Comparison of ENCODE assay signal across 8 cellular contexts in the genomic region with DNA sequence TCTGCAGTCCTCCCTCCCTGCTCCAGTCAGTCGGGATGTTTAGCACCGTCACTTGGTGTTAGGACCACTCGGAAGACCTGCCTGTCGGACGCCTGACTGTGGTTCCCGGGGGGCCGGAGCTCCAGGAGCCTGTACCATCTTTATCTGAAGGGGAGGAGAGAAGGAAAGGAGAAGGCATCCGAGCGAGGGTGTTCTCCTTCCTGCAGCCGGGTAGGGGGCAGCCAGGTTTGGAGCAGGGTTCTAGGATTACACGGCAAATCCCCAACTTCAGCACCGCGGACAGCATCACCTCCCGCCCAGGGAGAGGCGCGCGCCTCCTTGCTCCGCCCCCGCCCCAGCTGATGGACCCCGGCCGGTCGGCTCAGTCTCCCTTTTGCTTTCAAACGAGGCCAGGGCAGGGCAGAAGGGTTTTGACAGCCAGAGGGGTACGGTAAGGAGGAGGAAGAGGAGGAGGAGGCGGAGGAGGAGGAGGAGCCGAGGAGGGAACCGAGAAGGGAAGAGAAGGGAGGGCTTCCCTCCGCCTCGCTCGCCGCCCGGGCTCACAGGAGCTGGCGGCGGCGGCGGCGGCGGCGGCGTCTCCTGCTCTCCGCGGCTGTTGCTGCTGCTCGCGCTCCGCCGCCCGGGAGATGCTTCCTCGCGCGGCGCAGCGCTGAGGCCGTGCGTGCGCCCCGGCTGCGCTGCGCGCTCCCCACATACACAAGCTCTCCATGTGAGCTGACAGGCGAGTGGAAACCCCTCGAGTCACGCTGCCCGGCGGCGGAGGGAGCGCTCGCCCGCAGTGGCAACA. TPM values are rescaled to one million over a fixed set of nuclear protein-coding genes. Genes with fewer than 3 reads are reported as not detected.
DNase-seq lines count a peak whose midpoint lies in the region; ATAC-seq and TF ChIP-seq lines count a peak whose summit lies in the region.

No MANE protein-coding gene starts in this region.

- H3K36me3 Mint-ChIP-seq in activated CD8-positive, alpha-beta T cell treated with anti-CD3 and anti-CD28 coated beads for 36 hours (ENCODE audit: low read depth), result no peaks in the 10 kb centered on the region

- H3K4me3 ChIP-seq in fibroblast of mammary gland (ENCODE audit: control insufficient read depth, low read depth, low read length) (peak overlapping the region; percentile 34), muscle layer of colon (ENCODE audit: low read depth in 1 of 2, low read length in 2 of 2) (peak overlapping the region; percentile 38 to 41), thoracic aorta (peak overlapping the region; percentile 68)

- H3K27ac ChIP-seq in muscle layer of colon (ENCODE audit: low read depth, low read length) (no peak overlapping the region), thoracic aorta (no peak overlapping the region)

- intact Hi-C loops in activated CD8-positive, alpha-beta T cell treated with anti-CD3 and anti-CD28 coated beads for 36 hours (cut with micrococcal nuclease), result no loop called here

- CTCF ChIA-PET in activated CD8-positive, alpha-beta T cell treated with anti-CD3 and anti-CD28 coated beads for 36 hours (lab: Charles Lee), result no interaction called here

- H3K9me3 ChIP-seq in muscle layer of colon (ENCODE audit: low read length), result no peaks in the 10 kb centered on the region
- no peaks in the 10 kb centered on the region for H3K9me3 ChIP-seq in thoracic aorta

- POLR2A ChIA-PET in activated CD8-positive, alpha-beta T cell treated with anti-CD3 and anti-CD28 coated beads for 36 hours (lab: Charles Lee), result no interaction called here

- peaks cover 7% of the 10 kb centered on the region for H3K4me1 Mint-ChIP-seq in activated CD8-positive, alpha-beta T cell treated with anti-CD3 and anti-CD28 coated beads for 36 hours (ENCODE audit: low read depth)

- H3K27me3 ChIP-seq in muscle layer of colon (ENCODE audit: control insufficient read depth in 1 of 2, insufficient read depth in 2 of 2, low read length in 2 of 2) (peaks cover 16 to 17% of the 10 kb centered on the region in 2 donors), thoracic aorta (replicated peaks; ENCODE audit: insufficient read depth) (no peaks in the 10 kb centered on the region)

- DNase-seq in SKM-1 treated with dmso at 0.1 percent for 144 hours (lab: John Stamatoyannopoulos, UW; ENCODE audit: unreplicated experiment) (peak; percentile 42), SKM-1 (lab: John Stamatoyannopoulos, UW; ENCODE audit: unreplicated experiment) (no peak), NCI-H1105 (lab: John Stamatoyannopoulos, UW) (peak; percentile 77), fibroblast of mammary gland (ENCODE audit: low read depth) (peak; percentile 23), thoracic aorta (ENCODE audit: low spot score) (no peak)
- peak; percentile 51 for DNase-seq in activated CD8-positive, alpha-beta T cell treated with anti-CD3 and anti-CD28 coated beads for 36 hours

- peaks cover 5% of the 10 kb centered on the region for H3K9me3 Mint-ChIP-seq in activated CD8-positive, alpha-beta T cell treated with anti-CD3 and anti-CD28 coated beads for 36 hours

- peak overlapping the region; percentile 50 for H3K4me3 Mint-ChIP-seq in activated CD8-positive, alpha-beta T cell treated with anti-CD3 and anti-CD28 coated beads for 36 hours

- H3K4me1 ChIP-seq in muscle layer of colon (ENCODE audit: insufficient read depth, low read length) (peaks cover 12% of the 10 kb centered on the region), thoracic aorta (ENCODE audit: control insufficient read depth in 1 of 2, low read depth in 2 of 2) (peaks cover 7 to 12% of the 10 kb centered on the region in 2 donors)

- no peaks in the 10 kb centered on the region for H3K36me3 ChIP-seq in muscle layer of colon (ENCODE audit: insufficient read depth, low read length)
- H3K36me3 ChIP-seq in thoracic aorta, result no peaks in the 10 kb centered on the region

- no peak overlapping the region for H3K9ac ChIP-seq in muscle layer of colon (ENCODE audit: low read length)

- no peak for TF ChIP-seq CTCF in activated CD8-positive, alpha-beta T cell treated with anti-CD3 and anti-CD28 coated beads for 36 hours (IDR thresholded peaks at IDR 0.05)
- TF ChIP-seq CTCF in fibroblast of mammary gland (conservative IDR thresholded peaks at IDR 0.05; ENCODE audit: control insufficient read depth, insufficient read depth, low read depth, low read length), result no peak
- no peak for TF ChIP-seq CTCF in thoracic aorta (IDR thresholded peaks at IDR 0.05)

- peak; percentile 61 for ATAC-seq in activated CD8-positive, alpha-beta T cell treated with anti-CD3 and anti-CD28 coated beads for 36 hours
- ATAC-seq in thoracic aorta (ENCODE audit: insufficient number of reproducible peaks, low FRiP score, low read depth) (peak; percentile 43), GM21515 (IDR thresholded peaks at IDR 0.05; ENCODE audit: unreplicated experiment) (no peak)

- peaks cover 32% of the 10 kb centered on the region for H3K27me3 Mint-ChIP-seq in activated CD8-positive, alpha-beta T cell treated with anti-CD3 and anti-CD28 coated beads for 36 hours

- H3K27ac Mint-ChIP-seq in activated CD8-positive, alpha-beta T cell treated with anti-CD3 and anti-CD28 coated beads for 36 hours, result no peak overlapping the region

RNA-seq across cellular contexts. Expression of a gene that starts 0.7 kb away (rescaled TPM):
- total RNA-seq in activated CD8-positive, alpha-beta T cell treated with anti-CD3 and anti-CD28 coated beads for 36 hours, result not detected
- not detected for total RNA-seq in thoracic aorta

Comparison
In these comparisons a context has a peak if more than half of its experiments do, and no peak if none do; other contexts are left out.
1. DNase-seq: peak in SKM-1 treated with dmso at 0.1 percent for 144 hours (single experiment), NCI-H1105 (single experiment), activated CD8-positive, alpha-beta T cell treated with anti-CD3 and anti-CD28 coated beads for 36 hours (single experiment) and fibroblast of mammary gland (single experiment); none in SKM-1 (single experiment) and thoracic aorta (single experiment).
2. Peak in every context shown above with its lines, with median percentiles within 50 percentile points of each other: H3K4me3 ChIP-seq.